ENCODE assay signal across 8 cellular contexts in the genomic region with DNA sequence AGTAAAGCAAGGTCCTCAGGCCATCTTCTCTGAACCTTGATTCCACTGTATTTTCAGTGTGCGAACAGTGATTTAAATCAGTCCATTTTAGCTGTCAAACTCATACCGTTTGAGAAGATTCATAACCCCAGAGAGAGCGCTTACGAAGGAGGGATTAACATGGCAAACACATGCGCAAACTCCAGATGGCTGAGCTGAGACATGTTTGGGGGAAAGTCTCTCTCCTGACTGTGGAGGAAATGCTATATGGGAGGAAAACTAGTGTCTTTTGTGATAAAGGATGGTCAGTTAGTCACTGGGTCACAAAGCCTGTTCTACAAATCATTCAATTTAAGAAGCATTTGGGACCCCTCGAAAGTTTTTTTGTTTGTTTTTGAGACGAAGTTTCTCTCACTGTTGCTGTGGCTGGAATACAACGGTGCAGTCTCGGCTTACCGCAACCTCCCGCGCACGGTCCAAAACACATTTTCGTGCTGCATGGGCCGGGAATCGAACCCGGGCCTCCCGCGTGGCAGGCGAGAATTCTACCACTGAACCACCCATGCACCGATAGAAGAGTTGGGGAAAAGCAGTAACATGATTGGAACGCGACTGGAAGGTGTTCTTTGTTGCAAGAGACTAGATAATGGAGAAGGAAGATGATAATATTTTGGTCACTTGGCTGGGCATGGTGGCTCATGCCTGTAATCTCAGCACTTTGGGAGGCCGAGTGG. TPM values are rescaled to one million over a fixed set of nuclear protein-coding genes. Genes with fewer than 3 reads are reported as not detected.
A peak's percentile ranks its signal among the peaks of the same experiment; 100 is the strongest.
DNase-seq lines count a peak whose midpoint lies in the region; ATAC-seq and TF ChIP-seq lines count a peak whose summit lies in the region.

No MANE protein-coding gene starts in this region.

- H3K4me3 ChIP-seq in GM23248 (no peak overlapping the region), fibroblast of lung (replicated peaks in 1 of 4; ENCODE audit: control extremely low read depth in 1 of 4, insufficient read depth in 1 of 4, low read depth in 3 of 4, low read length in 4 of 4) (no peak overlapping the region), osteoblast (ENCODE audit: insufficient read depth, low read length) (no peak overlapping the region)

- 21 to 24% methylated on average over 24 of the region's 24 CpGs for WGBS in GM23248 (ENCODE audit: low coverage in 1 of 2, low lambda C conversion rate in 2 of 2, missing lambda C conversion rate in 2 of 2), 2 experiments

- peak in 10 of 14 donors; percentile 2 to 68 (median 56) for DNase-seq in C1 segment of cervical spinal cord (lab: John Stamatoyannopoulos, UW)
- peak; percentile 82 for DNase-seq in GM23248
- DNase-seq in NCI-H2227 (lab: John Stamatoyannopoulos, UW; ENCODE audit: unreplicated experiment): peak; percentile 93
- DNase-seq in activated CD8-positive, alpha-beta memory T cell treated with anti-CD3 and anti-CD28 coated beads for 48 hours (ENCODE audit: low read depth in 2 of 3, low spot score in 2 of 3): peak; percentile 43 to 63 (median 57)
- peak; percentile 88 to 90 for DNase-seq in fibroblast of lung (ENCODE audit: low read depth in 2 of 2)
- DNase-seq in osteoblast (ENCODE audit: insufficient read length, low spot score, missing footprints): peak; percentile 82
- no peak for DNase-seq in NCI-H345 treated with DMSO at 0.1 percent for 48 hours (lab: John Stamatoyannopoulos, UW; ENCODE audit: unreplicated experiment)

- H3K79me2 ChIP-seq in GM23248 (ENCODE audit: insufficient read depth) (no peaks in the 10 kb centered on the region), fibroblast of lung (ENCODE audit: control insufficient read depth, insufficient read depth, low read length) (no peaks in the 10 kb centered on the region), osteoblast (ENCODE audit: insufficient read depth, low read length) (no peaks in the 10 kb centered on the region)

- no peaks in the 10 kb centered on the region for H3K27me3 ChIP-seq in GM23248 (replicated peaks; ENCODE audit: insufficient read depth)
- no peaks in the 10 kb centered on the region for H3K27me3 ChIP-seq in fibroblast of lung (ENCODE audit: control insufficient read depth, insufficient read depth, low read length)
- no peaks in the 10 kb centered on the region for H3K27me3 ChIP-seq in osteoblast (ENCODE audit: insufficient read depth, low read length)

- peaks cover 9% of the 10 kb centered on the region for H3K4me1 ChIP-seq in GM23248 (ENCODE audit: insufficient read depth)
- peaks cover 3% of the 10 kb centered on the region for H3K4me1 ChIP-seq in fibroblast of lung (ENCODE audit: control insufficient read depth, extremely low read depth, insufficient read depth, low read length)
- H3K4me1 ChIP-seq in osteoblast (ENCODE audit: insufficient read depth, low read length): peaks cover 11% of the 10 kb centered on the region

- H3K36me3 ChIP-seq in GM23248 (ENCODE audit: low read depth) (no peaks in the 10 kb centered on the region), fibroblast of lung (ENCODE audit: control insufficient read depth, insufficient read depth, low read length) (no peaks in the 10 kb centered on the region), osteoblast (ENCODE audit: insufficient read depth, low read length) (no peaks in the 10 kb centered on the region)

- H3K9me2 ChIP-seq in GM23248 (ENCODE audit: insufficient read depth): no peaks in the 10 kb centered on the region

- H3K27ac ChIP-seq in GM23248: peak overlapping the region; percentile 42
- no peak overlapping the region for H3K27ac ChIP-seq in fibroblast of lung (ENCODE audit: insufficient read depth, low read length)
- H3K27ac ChIP-seq in osteoblast (ENCODE audit: low read depth, low read length): no peak overlapping the region

- H3K4me2 ChIP-seq in GM23248 (ENCODE audit: unreplicated experiment) (no peak overlapping the region), fibroblast of lung (ENCODE audit: extremely low read depth, insufficient read depth, low read length) (no peak overlapping the region), osteoblast (ENCODE audit: insufficient read depth, low read length) (peak overlapping the region; percentile 11)

- no peak for ATAC-seq in GM19324 (IDR thresholded peaks at IDR 0.05; ENCODE audit: low FRiP score, unreplicated experiment)

- H3K9ac ChIP-seq in GM23248 (no peak overlapping the region), fibroblast of lung (ENCODE audit: insufficient read depth, low read length) (no peak overlapping the region)

- H2AFZ ChIP-seq in GM23248 (peak overlapping the region; percentile 2; the same call in 1 of the 2 replicates), fibroblast of lung (ENCODE audit: low read length) (no peak overlapping the region), osteoblast (ENCODE audit: low read length) (peak overlapping the region; percentile 8)

- TF ChIP-seq CTCF in fibroblast of lung (conservative IDR thresholded peaks at IDR 0.05 in 1 of 2, IDR thresholded peaks at IDR 0.05 in 1 of 2; ENCODE audit: low read depth in 1 of 2, low read length in 2 of 2): no peak
- TF ChIP-seq CTCF in osteoblast (IDR thresholded peaks at IDR 0.05; ENCODE audit: extremely low read depth, low read depth, low read length): no peak

- in situ Hi-C loops in GM23248 (cut with MboI): no loop called here

- peaks cover 8% of the 10 kb centered on the region; the same call in 1 of the 2 replicates for H3F3A ChIP-seq in GM23248 (ENCODE audit: insufficient read depth)

- H3K9me3 ChIP-seq in GM23248 (ENCODE audit: low read depth): no peaks in the 10 kb centered on the region
- no peaks in the 10 kb centered on the region for H3K9me3 ChIP-seq in fibroblast of lung (ENCODE audit: control insufficient read depth, insufficient read depth, low read depth, low read length)
- no peaks in the 10 kb centered on the region for H3K9me3 ChIP-seq in osteoblast (ENCODE audit: low read depth, low read length)

- no peaks in the 10 kb centered on the region for H4K20me1 ChIP-seq in GM23248 (ENCODE audit: insufficient read depth)
- no peaks in the 10 kb centered on the region for H4K20me1 ChIP-seq in fibroblast of lung (ENCODE audit: control insufficient read depth, extremely low read depth, insufficient read depth, low read length)
- no peaks in the 10 kb centered on the region for H4K20me1 ChIP-seq in osteoblast (ENCODE audit: insufficient read depth, low read length)

RNA-seq across cellular contexts. Expression of a gene that starts 58.4 kb away (rescaled TPM):
- not detected in 2 replicates for total RNA-seq in GM23248 (2014; rRNA removed; shearing (Covaris generic))
- polyA plus RNA-seq in GM23248 (2016; fragmentation: Nextera tagmentation; extraction: Ambion mirVana) (0.23 TPM in 1 of 2 replicates, not detected in the other), fibroblast of lung (0.69 and 4.2 TPM in 2 replicates)
- total RNA-seq in fibroblast of lung (9.0 and 9.9 TPM in 2 replicates), osteoblast (under 0.01 and 0.36 TPM in 2 replicates)
- polyA plus RNA-seq in fibroblast of lung (2012): 0.66 and 1.3 TPM in 2 replicates
- polyA minus RNA-seq in fibroblast of lung (ENCODE audit: low replicate concordance): 0.37 and 0.82 TPM in 2 replicates
